ENCODE assay signal across 26 cellular contexts in genomic region chr1:199405634-199406196, GRCh38.
DNase-seq lines count a peak whose midpoint lies in the region; ATAC-seq, FAIRE-seq and TF ChIP-seq lines count a peak whose summit lies in the region.
"Had no signal": no experiment of that assay in that cellular context is flagged by ENCODE, and none has a peak within 500 bp of the region (broad histone marks: within the 10 kb centered on the region; RNA-seq: fewer than 3 reads in every experiment).

No MANE protein-coding gene starts in this region.

- H4K20me1 ChIP-seq in smooth muscle cell (ENCODE audit: low read depth) = no peaks in the 10 kb centered on the region
- H4K20me1 ChIP-seq: BLaER1 treated with 17β-estradiol and CSF1 and Interleukin-3, amounts not matched to agents 10 nM and 100 nM had no signal

- WGBS in smooth muscle cell (ENCODE audit: low lambda C conversion rate) = 72% methylated on average over 3 of the region's 3 CpGs
- WGBS in sigmoid colon, 2 donors = 82 to 90% methylated on average over 3 of the region's 3 CpGs
- WGBS in upper lobe of left lung, 2 donors = 80 to 87% methylated on average over 3 of the region's 3 CpGs

- no peaks in the 10 kb centered on the region for H3K79me2 ChIP-seq in smooth muscle cell (ENCODE audit: low read depth)

- no peaks in the 10 kb centered on the region for H3K4me1 ChIP-seq in smooth muscle cell (ENCODE audit: low read depth)
- H3K4me1 ChIP-seq in sigmoid colon = no peaks in the 10 kb centered on the region
- no peaks in the 10 kb centered on the region for H3K4me1 ChIP-seq in upper lobe of left lung
- H3K4me1 ChIP-seq: A549, Caco-2 had no signal

- H3K9me3 ChIP-seq in smooth muscle cell (replicated peaks; ENCODE audit: low read depth) (no peaks in the 10 kb centered on the region), sigmoid colon (peaks cover 0 to 3% (median 0%) of the 10 kb centered on the region in 4 donors), upper lobe of left lung (no peaks in the 10 kb centered on the region)
- H3K9me3 ChIP-seq: A549; BLaER1 treated with 17β-estradiol and CSF1 and Interleukin-3, amounts not matched to agents 10 nM and 100 nM; Caco-2 had no signal

- no peak overlapping the region for H3K4me3 Mint-ChIP-seq in natural killer cell treated with Interleukin-12 subunit alpha and Interleukin-12 subunit beta and Interleukin-15 and Interleukin-18, amount 100 ng/mL, for 72 hours
- H3K4me3 Mint-ChIP-seq: B cell; CD4-positive, alpha-beta T cell; CD8-positive, alpha-beta T cell had no signal

- intact Hi-C loops in sigmoid colon (cut with DNase I) = no loop called here

- TF ChIP-seq CTCF in D721Med (IDR thresholded peaks at IDR 0.05; ENCODE audit: insufficient read depth, missing control alignments) = no peak
- TF ChIP-seq CTCF in smooth muscle cell (IDR thresholded peaks at IDR 0.05; ENCODE audit: borderline replicate concordance, insufficient read depth, poor library complexity, severe bottlenecking) = no peak
- TF ChIP-seq CTCF in sigmoid colon (IDR thresholded peaks at IDR 0.05) = no peak
- TF ChIP-seq CTCF in upper lobe of left lung (IDR thresholded peaks at IDR 0.05) = no peak

- no peak overlapping the region for H3K4me3 ChIP-seq in smooth muscle cell
- H3K4me3 ChIP-seq in sigmoid colon = no peak overlapping the region
- no peak overlapping the region for H3K4me3 ChIP-seq in upper lobe of left lung
- H3K4me3 ChIP-seq: A549; BLaER1 treated with 17β-estradiol and CSF1 and Interleukin-3, amounts not matched to agents 10 nM and 100 nM; GM12878 had no signal

- TF ChIP-seq POLR2A in sigmoid colon (IDR thresholded peaks at IDR 0.05) = no peak
- TF ChIP-seq POLR2A in upper lobe of left lung (IDR thresholded peaks at IDR 0.05) = no peak

- H3K36me3 ChIP-seq in smooth muscle cell (ENCODE audit: low read depth) (no peaks in the 10 kb centered on the region), sigmoid colon (no peaks in the 10 kb centered on the region), upper lobe of left lung (no peaks in the 10 kb centered on the region)
- H3K36me3 ChIP-seq: BLaER1 treated with 17β-estradiol and CSF1 and Interleukin-3, amounts not matched to agents 10 nM and 100 nM had no signal

- H3K4me1 Mint-ChIP-seq in natural killer cell treated with Interleukin-12 subunit alpha and Interleukin-12 subunit beta and Interleukin-15 and Interleukin-18, amount 100 ng/mL, for 72 hours (ENCODE audit: low read depth in 2 of 2) = peaks cover 0 to under 1% of the 10 kb centered on the region in 2 donors

- H2AFZ ChIP-seq in smooth muscle cell (ENCODE audit: low read depth) = peak overlapping the region; percentile 55

- H3K9me3 Mint-ChIP-seq in natural killer cell treated with Interleukin-12 subunit alpha and Interleukin-12 subunit beta and Interleukin-15 and Interleukin-18, amount 100 ng/mL, for 72 hours = peaks cover 3% of the 10 kb centered on the region
- H3K9me3 Mint-ChIP-seq: CD4-positive, alpha-beta T cell; CD8-positive, alpha-beta T cell had no signal

- no peak overlapping the region for H3K27ac Mint-ChIP-seq in natural killer cell treated with Interleukin-12 subunit alpha and Interleukin-12 subunit beta and Interleukin-15 and Interleukin-18, amount 100 ng/mL, for 72 hours
- H3K27ac Mint-ChIP-seq: B cell; CD4-positive, alpha-beta T cell; CD8-positive, alpha-beta T cell had no signal

- DNase-seq in D721Med (ENCODE audit: insufficient read length, low spot score) (no peak), SK-N-DZ (ENCODE audit: low spot score) (peak; percentile 88), smooth muscle cell (lab: John Stamatoyannopoulos, UW; ENCODE audit: unreplicated experiment) (no peak), sigmoid colon (no peak), upper lobe of left lung (no peak)
- DNase-seq in natural killer cell treated with Interleukin-12 subunit alpha and Interleukin-12 subunit beta and Interleukin-15 and Interleukin-18, amount 100 ng/mL, for 72 hours (ENCODE audit: low spot score) = no peak
- DNase-seq: AML-193; Caco-2; Calu3; CD4-positive, alpha-beta T cell; CD8-positive, alpha-beta T cell; DMS 273 treated with DMSO at 0.1 percent for 48 hours; DMS153; DMS53; DMS79; DND-41; GDM1 had no signal

- H3K27ac ChIP-seq in smooth muscle cell (ENCODE audit: low read depth) (no peak overlapping the region), sigmoid colon (no peak overlapping the region), upper lobe of left lung (no peak overlapping the region)
- H3K27ac ChIP-seq: 22Rv1; A549; BLaER1 treated with 17β-estradiol and CSF1 and Interleukin-3, amounts not matched to agents 10 nM and 100 nM; C4-2B had no signal

- peaks cover 5 to 23% of the 10 kb centered on the region in 2 donors for H3K27me3 Mint-ChIP-seq in natural killer cell treated with Interleukin-12 subunit alpha and Interleukin-12 subunit beta and Interleukin-15 and Interleukin-18, amount 100 ng/mL, for 72 hours
- H3K27me3 Mint-ChIP-seq: B cell had no signal

- H3F3A ChIP-seq in smooth muscle cell (ENCODE audit: low read depth) = no peaks in the 10 kb centered on the region

- no peak overlapping the region for H3K9ac ChIP-seq in smooth muscle cell (ENCODE audit: low read depth)
- H3K9ac ChIP-seq: BLaER1 treated with 17β-estradiol and CSF1 and Interleukin-3, amounts not matched to agents 10 nM and 100 nM had no signal

- no peak overlapping the region for H3K4me2 ChIP-seq in smooth muscle cell
- H3K4me2 ChIP-seq: A549; BLaER1 treated with 17β-estradiol and CSF1 and Interleukin-3, amounts not matched to agents 10 nM and 100 nM had no signal

- peak; percentile 82 for FAIRE-seq in D721Med (lab: Jason Lieb, UNC)
- FAIRE-seq: A549, GM12878, GM12892, GM18507 had no signal

- ATAC-seq in SK-N-SH treated with all-trans-retinoic acid at 6 μM for 48 hours = no peak
- no peak for ATAC-seq in natural killer cell treated with Interleukin-12 subunit alpha and Interleukin-12 subunit beta and Interleukin-15 and Interleukin-18, amount 100 ng/mL, for 72 hours
- ATAC-seq in upper lobe of left lung (ENCODE audit: low FRiP score in 2 of 2) = no peak
- ATAC-seq: A549; CD8-positive, alpha-beta T cell; GM12878 had no signal

- TF ChIP-seq EP300 in sigmoid colon (IDR thresholded peaks at IDR 0.05) (no peak), upper lobe of left lung (IDR thresholded peaks at IDR 0.05) (no peak)

- H3K27me3 ChIP-seq in smooth muscle cell (ENCODE audit: low read depth) (no peaks in the 10 kb centered on the region), sigmoid colon (no peaks in the 10 kb centered on the region), upper lobe of left lung (no peaks in the 10 kb centered on the region)
- H3K27me3 ChIP-seq: BLaER1 treated with 17β-estradiol and CSF1 and Interleukin-3, amounts not matched to agents 10 nM and 100 nM had no signal

- no peaks in the 10 kb centered on the region for H3K36me3 Mint-ChIP-seq in natural killer cell treated with Interleukin-12 subunit alpha and Interleukin-12 subunit beta and Interleukin-15 and Interleukin-18, amount 100 ng/mL, for 72 hours
- H3K36me3 Mint-ChIP-seq: CD8-positive, alpha-beta T cell had no signal

TF ChIP-seq in SK-N-SH treated with all-trans-retinoic acid at 6 μM for 48 hours, 23 proteins besides CTCF, POLR2A, EP300 and RAD21:
- TF ChIP-seq TCF4 (CRISPR knock-in tag; IDR thresholded peaks at IDR 0.05; ENCODE audit: borderline replicate concordance) = peak; percentile 75; the same call in 1 of the 2 replicates
- peak; percentile 74 for TF ChIP-seq TSHZ2 (CRISPR knock-in tag; IDR thresholded peaks at IDR 0.05)
- TF ChIP-seq CSRNP3 (CRISPR knock-in tag; IDR thresholded peaks at IDR 0.05) = no peak
